In genomic region chr2:231297108-231297908, GRCh38 we compare ENCODE assay signal across 8 cellular contexts.
A peak's percentile ranks its signal among the peaks of the same experiment; 100 is the strongest.
DNase-seq lines count a peak whose midpoint lies in the region; ATAC-seq, FAIRE-seq and TF ChIP-seq lines count a peak whose summit lies in the region.

No MANE protein-coding gene starts in this region.

- CTCF ChIA-PET in BJ (lab: Yijun Ruan, JAX) = interaction anchor here (0.6 to 4.9 kb wide), 23 partner anchors 9 to 196 kb away, joined by 3 to 75 read pairs (median 4); partner anchors contain the start of gene B3GNT7

- DNase-seq in BJ (ENCODE audit: low read depth) = no peak
- peak; percentile 61 for DNase-seq in GM18507 (ENCODE audit: extremely low spot score, insufficient read length, low read depth)
- DNase-seq in caudate nucleus (lab: John Stamatoyannopoulos, UW) = peak in 56 of 61 donors; percentile 21 to 83 (median 54)
- DNase-seq in left colon = peak; percentile 63 to 73
- DNase-seq in stimulated activated naive CD8-positive, alpha-beta T cell treated with anti-CD3 and anti-CD28 coated beads, Interleukin-15, Interleukin-2, amounts not matched to agents 100 U/mL and 50 U/mL, for 24 hours = peak; percentile 39

- FAIRE-seq in GM18507 (lab: Jason Lieb, UNC) = peak; percentile 90

- intact Hi-C loops in left colon (cut with DNase I, micrococcal nuclease) = no loop called here

- peaks cover 22% of the 10 kb centered on the region for H3K36me3 ChIP-seq in BJ (ENCODE audit: control insufficient read depth, insufficient read depth, low read length)

- H3K27ac ChIP-seq in caudate nucleus (ENCODE audit: low read depth, low read length) = no peak overlapping the region

- no peak overlapping the region for H3K4me3 ChIP-seq in BJ (ENCODE audit: low read depth, low read length)

- peak; percentile 79 for ATAC-seq in HG03280 (IDR thresholded peaks at IDR 0.05; ENCODE audit: unreplicated experiment)
- ATAC-seq in left colon = peak; percentile 62
- ATAC-seq in stimulated activated naive CD8-positive, alpha-beta T cell treated with anti-CD3 and anti-CD28 coated beads, Interleukin-15, Interleukin-2, amounts not matched to agents 100 U/mL and 50 U/mL, for 24 hours = no peak
- ATAC-seq in GM21825 (IDR thresholded peaks at IDR 0.05; ENCODE audit: unreplicated experiment) = no peak

- H3K27me3 ChIP-seq in BJ (ENCODE audit: control insufficient read depth, insufficient read depth, low read length) = no peaks in the 10 kb centered on the region

- TF ChIP-seq CTCF in BJ (IDR thresholded peaks at IDR 0.05; ENCODE audit: insufficient read depth, low read depth, low read length) = peak; percentile 76

- POLR2A ChIA-PET in BJ (lab: Charles Lee) = no interaction called here

TF ChIP-seq in PFSK-1, 5 proteins besides CTCF, POLR2A, EP300 and RAD21:
- TF ChIP-seq POLR2AphosphoS5 (IDR thresholded peaks at IDR 0.05; ENCODE audit: low read depth, low read length) (no peak), SIN3A (IDR thresholded peaks at IDR 0.05; ENCODE audit: borderline replicate concordance, insufficient read depth, low read length) (no peak), FOXP2 (optimal IDR thresholded peaks at IDR 0.05; ENCODE audit: borderline replicate concordance, extremely low read depth, extremely low read length, insufficient read depth) (peak; percentile 14), TAF1 (IDR thresholded peaks at IDR 0.05; ENCODE audit: borderline replicate concordance, insufficient read depth, low read length) (no peak), REST (IDR thresholded peaks at IDR 0.05; ENCODE audit: insufficient read depth in 1 of 2, low read depth in 2 of 2, low read length in 2 of 2) (no peak)

Comparison
In these comparisons a context has a peak if more than half of its experiments do, and no peak if none do; other contexts are left out.
1. ATAC-seq: peak in HG03280 (single experiment) and left colon (single experiment); none in stimulated activated naive CD8-positive, alpha-beta T cell treated with anti-CD3 and anti-CD28 coated beads, Interleukin-15, Interleukin-2, amounts not matched to agents 100 U/mL and 50 U/mL, for 24 hours (single experiment) and GM21825 (single experiment).